29 cellular contexts compared by ENCODE assay signal in genomic region chr1:161089938-161090337, GRCh38. TPM values are rescaled to one million over a fixed set of nuclear protein-coding genes. Genes with fewer than 3 reads are reported as not detected.
A peak's percentile ranks its signal among the peaks of the same experiment; 100 is the strongest.
DNase-seq lines count a peak whose midpoint lies in the region; ATAC-seq and TF ChIP-seq lines count a peak whose summit lies in the region.
"Had no signal": no experiment of that assay in that cellular context is flagged by ENCODE, and none has a peak within 500 bp of the region (broad histone marks: within the 10 kb centered on the region; RNA-seq: fewer than 3 reads in every experiment).

No MANE protein-coding gene starts in this region.

- H3K4me1 ChIP-seq in PC-3 (ENCODE audit: insufficient read depth, low read length) = peaks cover 70% of the 10 kb centered on the region
- no peaks in the 10 kb centered on the region for H3K4me1 ChIP-seq in prostate gland (replicated peaks)
- H3K4me1 ChIP-seq: gastroesophageal sphincter, HAP-1, sigmoid colon had no signal

- BruUV-seq in Calu3 (replicated peaks; lab: Mats Ljungman, UMichigan) (TSS peak; percentile 31), PC-3 (replicated peaks; lab: Mats Ljungman, UMichigan) (no TSS peak)

- no peaks in the 10 kb centered on the region for H3K9me2 ChIP-seq in PC-3 (replicated peaks; ENCODE audit: low read length)

- peaks cover 46% of the 10 kb centered on the region for H3K36me3 Mint-ChIP-seq in Calu3 (ENCODE audit: insufficient read depth, unreplicated experiment)
- H3K36me3 Mint-ChIP-seq in activated T-helper 1 cell treated with anti-CD3 and anti-CD28 coated beads, Interleukin-12 subunit alpha, Interleukin-12 subunit beta, Interleukin-2, Interleukin-4 antibody, amounts not matched to agents 30 ng/mL and 10 ng/mL and 1 ng/mL, durations not matched to agents 14 hours and 24 hours and 36 hours (ENCODE audit: low read depth) = peaks cover 2% of the 10 kb centered on the region
- H3K36me3 Mint-ChIP-seq: activated CD8-positive, alpha-beta memory T cell treated with anti-CD3 and anti-CD28 coated beads, Interleukin-2, amount 10 ng/mL, durations not matched to agents 7 days and 5 days; naive B cell had no signal

- ATAC-seq in PC-3 (no peak), GM19395 (IDR thresholded peaks at IDR 0.05; ENCODE audit: unreplicated experiment) (no peak)
- ATAC-seq: activated CD8-positive, alpha-beta memory T cell treated with anti-CD3 and anti-CD28 coated beads, Interleukin-2, amount 10 ng/mL, durations not matched to agents 7 days and 5 days; activated T-cell treated with anti-CD3 and anti-CD28 coated beads, Interleukin-2, amount 50 U/mL, for 4 hours; gastroesophageal sphincter had no signal

- H3K79me2 ChIP-seq in PC-3 (ENCODE audit: low read length) = peaks cover 26% of the 10 kb centered on the region

- H3K4me3 ChIP-seq in PC-3 (ENCODE audit: low read length) = no peak overlapping the region
- no peak overlapping the region for H3K4me3 ChIP-seq in prostate gland
- H3K4me3 ChIP-seq: BLaER1 treated with 17β-estradiol and CSF1 and Interleukin-3, amounts not matched to agents 10 nM and 100 nM; dorsolateral prefrontal cortex; gastroesophageal sphincter; HAP-1; sigmoid colon had no signal

- H3K9me3 ChIP-seq in PC-3 (ENCODE audit: low read length) (no peaks in the 10 kb centered on the region), prostate gland (no peaks in the 10 kb centered on the region)
- H3K9me3 ChIP-seq: BLaER1 treated with 17β-estradiol and CSF1 and Interleukin-3, amounts not matched to agents 10 nM and 100 nM; gastroesophageal sphincter; HAP-1; sigmoid colon; transverse colon had no signal

- no peak overlapping the region for H3K4me3 Mint-ChIP-seq in Calu3 (ENCODE audit: low read depth, unreplicated experiment)
- no peak overlapping the region for H3K4me3 Mint-ChIP-seq in activated T-helper 1 cell treated with anti-CD3 and anti-CD28 coated beads, Interleukin-12 subunit alpha, Interleukin-12 subunit beta, Interleukin-2, Interleukin-4 antibody, amounts not matched to agents 30 ng/mL and 10 ng/mL and 1 ng/mL, durations not matched to agents 14 hours and 24 hours and 36 hours
- H3K4me3 Mint-ChIP-seq: activated B cell treated with CpG ODN at 0.5 μM for 24 hours; activated CD8-positive, alpha-beta memory T cell treated with anti-CD3 and anti-CD28 coated beads, Interleukin-2, amount 10 ng/mL, durations not matched to agents 7 days and 5 days; activated T-cell treated with anti-CD3 and anti-CD28 coated beads, Interleukin-2, amount 50 U/mL, for 4 hours; naive B cell had no signal

- H2AFZ ChIP-seq in PC-3 (ENCODE audit: low read length) = peak overlapping the region; percentile 41; the same call in 1 of the 2 replicates

- no peak for TF ChIP-seq POLR2A in prostate gland (IDR thresholded peaks at IDR 0.05)

- H4K20me1 ChIP-seq in PC-3 (ENCODE audit: low read length) = no peaks in the 10 kb centered on the region
- H4K20me1 ChIP-seq: BLaER1 treated with 17β-estradiol and CSF1 and Interleukin-3, amounts not matched to agents 10 nM and 100 nM had no signal

- intact Hi-C loops in Calu3 (cut with micrococcal nuclease; ENCODE audit: unreplicated experiment) (no loop called here), PC-3 (cut with micrococcal nuclease) (no loop called here), prostate gland (cut with DNase I) (no loop called here)
- intact Hi-C loops in activated T-helper 1 cell treated with anti-CD3 and anti-CD28 coated beads, Interleukin-12 subunit alpha, Interleukin-12 subunit beta, Interleukin-2, Interleukin-4 antibody, amounts not matched to agents 30 ng/mL and 10 ng/mL and 1 ng/mL, durations not matched to agents 14 hours and 24 hours and 36 hours (cut with micrococcal nuclease) = no loop called here

- no peaks in the 10 kb centered on the region for H3F3A ChIP-seq in PC-3 (ENCODE audit: low read length, unreplicated experiment)

- peak overlapping the region; percentile 71 for H3K27ac Mint-ChIP-seq in Calu3 (ENCODE audit: unreplicated experiment)
- H3K27ac Mint-ChIP-seq in activated T-helper 1 cell treated with anti-CD3 and anti-CD28 coated beads, Interleukin-12 subunit alpha, Interleukin-12 subunit beta, Interleukin-2, Interleukin-4 antibody, amounts not matched to agents 30 ng/mL and 10 ng/mL and 1 ng/mL, durations not matched to agents 14 hours and 24 hours and 36 hours = no peak overlapping the region
- H3K27ac Mint-ChIP-seq: activated B cell treated with CpG ODN at 0.5 μM for 24 hours; activated CD8-positive, alpha-beta memory T cell treated with anti-CD3 and anti-CD28 coated beads, Interleukin-2, amount 10 ng/mL, durations not matched to agents 7 days and 5 days had no signal

- no peaks in the 10 kb centered on the region for H3K36me3 ChIP-seq in PC-3 (ENCODE audit: low read depth, low read length)
- no peaks in the 10 kb centered on the region for H3K36me3 ChIP-seq in prostate gland
- H3K36me3 ChIP-seq: BLaER1 treated with 17β-estradiol and CSF1 and Interleukin-3, amounts not matched to agents 10 nM and 100 nM; brain microvascular endothelial cell; gastroesophageal sphincter; HAP-1; sigmoid colon; transverse colon had no signal

- peaks cover 82% of the 10 kb centered on the region for H3K4me1 Mint-ChIP-seq in Calu3 (ENCODE audit: low read depth, unreplicated experiment)
- H3K4me1 Mint-ChIP-seq in activated T-helper 1 cell treated with anti-CD3 and anti-CD28 coated beads, Interleukin-12 subunit alpha, Interleukin-12 subunit beta, Interleukin-2, Interleukin-4 antibody, amounts not matched to agents 30 ng/mL and 10 ng/mL and 1 ng/mL, durations not matched to agents 14 hours and 24 hours and 36 hours (ENCODE audit: low read depth) = peaks cover 45% of the 10 kb centered on the region
- H3K4me1 Mint-ChIP-seq: naive B cell had no signal

- 0 out of 2 replicates have a peak overlapping the region, but pooled peaks have one; percentile 68 for H3K9ac ChIP-seq in PC-3 (ENCODE audit: low read length)
- H3K9ac ChIP-seq: BLaER1 treated with 17β-estradiol and CSF1 and Interleukin-3, amounts not matched to agents 10 nM and 100 nM had no signal

- WGBS in prostate gland = 96% methylated on average over 5 of the region's 5 CpGs

- H3K27ac ChIP-seq in PC-3 (ENCODE audit: low read length) (peak overlapping the region; percentile 80), prostate gland (peak overlapping the region; percentile 68 to 82)
- H3K27ac ChIP-seq: brain microvascular endothelial cell, dorsolateral prefrontal cortex, gastroesophageal sphincter, sigmoid colon had no signal

- H3K9me3 Mint-ChIP-seq in Calu3 (ENCODE audit: low read depth, unreplicated experiment) = no peaks in the 10 kb centered on the region
- no peaks in the 10 kb centered on the region for H3K9me3 Mint-ChIP-seq in activated T-helper 1 cell treated with anti-CD3 and anti-CD28 coated beads, Interleukin-12 subunit alpha, Interleukin-12 subunit beta, Interleukin-2, Interleukin-4 antibody, amounts not matched to agents 30 ng/mL and 10 ng/mL and 1 ng/mL, durations not matched to agents 14 hours and 24 hours and 36 hours
- H3K9me3 Mint-ChIP-seq: activated B cell treated with CpG ODN at 0.5 μM for 24 hours; activated T-cell treated with anti-CD3 and anti-CD28 coated beads, Interleukin-2, amount 50 U/mL, for 4 hours; naive B cell had no signal

- H3K27me3 ChIP-seq in PC-3 (ENCODE audit: low read length) (no peaks in the 10 kb centered on the region), prostate gland (replicated peaks; ENCODE audit: insufficient read depth) (no peaks in the 10 kb centered on the region)
- H3K27me3 ChIP-seq: BLaER1 treated with 17β-estradiol and CSF1 and Interleukin-3, amounts not matched to agents 10 nM and 100 nM; brain microvascular endothelial cell; sigmoid colon; transverse colon had no signal

- CTCF ChIA-PET in Calu3 (lab: Charles Lee) (interaction anchor here (1.3 to 2.1 kb wide), 4 partner anchors 8 to 69 kb away, joined by 4 to 17 read pairs (median 8); partner anchors contain the start of genes F11R and KLHDC9), PC-3 (lab: Charles Lee) (no interaction called here)

- DNase-seq in Calu3 (no peak), PC-3 (no peak), islet precursor cell (peak; percentile 33), prostate gland (ENCODE audit: low spot score) (no peak), NCI-H510A (lab: John Stamatoyannopoulos, UW) (no peak), KG1 (lab: John Stamatoyannopoulos, UW) (no peak)
- no peak for DNase-seq in activated T-helper 1 cell treated with anti-CD3 and anti-CD28 coated beads, Interleukin-12 subunit alpha, Interleukin-12 subunit beta, Interleukin-2, Interleukin-4 antibody, amounts not matched to agents 30 ng/mL and 10 ng/mL and 1 ng/mL, durations not matched to agents 14 hours and 24 hours and 36 hours (ENCODE audit: low spot score)
- DNase-seq: activated B cell treated with CpG ODN at 0.5 μM for 24 hours; activated CD8-positive, alpha-beta memory T cell treated with anti-CD3 and anti-CD28 coated beads, Interleukin-2, amount 10 ng/mL, durations not matched to agents 7 days and 5 days; activated T-cell treated with anti-CD3 and anti-CD28 coated beads, Interleukin-2, amount 50 U/mL, for 4 hours; amniotic stem cell; brain microvascular endothelial cell; dorsolateral prefrontal cortex; hypothalamus; mesenchymal stem cell; naive B cell; NCI-H1436 treated with DMSO at 0.1 percent for 48 hours; NCI-H82; sigmoid colon; stimulated activated CD4-positive, alpha-beta T cell treated with anti-CD3 and anti-CD28 coated beads, Interleukin-4, amount 100 ng/mL, for 24 hours; SW 1271 had no signal

- TF ChIP-seq CTCF in Calu3 (IDR thresholded peaks at IDR 0.05; ENCODE audit: unreplicated experiment) = no peak
- TF ChIP-seq CTCF in PC-3 (conservative IDR thresholded peaks at IDR 0.05; ENCODE audit: low read depth, low read length) = no peak
- TF ChIP-seq CTCF in prostate gland (IDR thresholded peaks at IDR 0.05) = no peak

- peak overlapping the region; percentile 83 for H3K4me2 ChIP-seq in PC-3 (ENCODE audit: low read length)

- no peaks in the 10 kb centered on the region for H3K27me3 Mint-ChIP-seq in Calu3 (ENCODE audit: unreplicated experiment)
- peaks cover 2% of the 10 kb centered on the region for H3K27me3 Mint-ChIP-seq in activated T-helper 1 cell treated with anti-CD3 and anti-CD28 coated beads, Interleukin-12 subunit alpha, Interleukin-12 subunit beta, Interleukin-2, Interleukin-4 antibody, amounts not matched to agents 30 ng/mL and 10 ng/mL and 1 ng/mL, durations not matched to agents 14 hours and 24 hours and 36 hours (ENCODE audit: insufficient read depth)
- H3K27me3 Mint-ChIP-seq: activated CD8-positive, alpha-beta memory T cell treated with anti-CD3 and anti-CD28 coated beads, Interleukin-2, amount 10 ng/mL, durations not matched to agents 7 days and 5 days had no signal

- POLR2A ChIA-PET in PC-3 (lab: Charles Lee; ENCODE audit: unreplicated experiment) = no interaction called here

RNA-seq across cellular contexts. Expression of gene NECTIN4, which starts 0.6 kb away (rescaled TPM):
- total RNA-seq in Calu3 (2022) = 24.9 and 42.4 TPM in 2 replicates
- 6.8 and 7.0 TPM in 2 replicates for total RNA-seq in PC-3 (2014; rRNA removed)
- 10 to 100 TPM in 1 of 2 donors, 1 to 10 TPM in 1; 9.6 to 18.6 TPM for total RNA-seq in prostate gland
- not detected in 2 replicates for total RNA-seq in activated T-helper 1 cell treated with anti-CD3 and anti-CD28 coated beads, Interleukin-12 subunit alpha, Interleukin-12 subunit beta, Interleukin-2, Interleukin-4 antibody, amounts not matched to agents 30 ng/mL and 10 ng/mL and 1 ng/mL, durations not matched to agents 14 hours and 24 hours and 36 hours
- total RNA-seq: activated B cell treated with CpG ODN at 0.5 μM for 24 hours, RPMI7951, sigmoid colon had no signal

RNA-seq across cellular contexts. Expression of gene KLHDC9, which starts 8.2 kb away (rescaled TPM):
- total RNA-seq in Calu3 (2022) = 5.3 and 7.0 TPM in 2 replicates
- total RNA-seq in PC-3 (2014; rRNA removed) = 3.2 and 3.3 TPM in 2 replicates
- 10 to 100 TPM; 24.8 to 33.3 TPM for total RNA-seq in prostate gland
- total RNA-seq in activated T-helper 1 cell treated with anti-CD3 and anti-CD28 coated beads, Interleukin-12 subunit alpha, Interleukin-12 subunit beta, Interleukin-2, Interleukin-4 antibody, amounts not matched to agents 30 ng/mL and 10 ng/mL and 1 ng/mL, durations not matched to agents 14 hours and 24 hours and 36 hours = not detected in 2 replicates
- total RNA-seq: RPMI7951 had no signal

RNA-seq across cellular contexts. Expression of gene ARHGAP30, which starts 20.2 kb away (rescaled TPM):
- 1.7 and 2.9 TPM in 2 replicates for total RNA-seq in Calu3 (2022)
- total RNA-seq in PC-3 (2014; rRNA removed) = 0.12 and 0.55 TPM in 2 replicates
- 1 to 10 TPM; 3.2 to 5.3 TPM for total RNA-seq in prostate gland
- total RNA-seq in activated T-helper 1 cell treated with anti-CD3 and anti-CD28 coated beads, Interleukin-12 subunit alpha, Interleukin-12 subunit beta, Interleukin-2, Interleukin-4 antibody, amounts not matched to agents 30 ng/mL and 10 ng/mL and 1 ng/mL, durations not matched to agents 14 hours and 24 hours and 36 hours = 149 and 151 TPM in 2 replicates
- total RNA-seq: chondrocyte, fibroblast of lung, RPMI7951 had no signal

RNA-seq across cellular contexts. Expression of gene PFDN2, which starts 27.9 kb away (rescaled TPM):
- total RNA-seq in Calu3 (2022) (121 and 129 TPM in 2 replicates), PC-3 (2014; rRNA removed) (174 and 197 TPM in 2 replicates), prostate gland (10 to 100 TPM; 33.6 to 36.0 TPM)
- 147 and 164 TPM in 2 replicates for total RNA-seq in activated T-helper 1 cell treated with anti-CD3 and anti-CD28 coated beads, Interleukin-12 subunit alpha, Interleukin-12 subunit beta, Interleukin-2, Interleukin-4 antibody, amounts not matched to agents 30 ng/mL and 10 ng/mL and 1 ng/mL, durations not matched to agents 14 hours and 24 hours and 36 hours

RNA-seq across cellular contexts. Expression of gene NIT1, which starts 28.0 kb away (rescaled TPM):
- total RNA-seq in Calu3 (2022) = 49.8 and 52.9 TPM in 2 replicates
- 18.1 and 27.0 TPM in 2 replicates for total RNA-seq in PC-3 (2014; rRNA removed)
- 10 to 100 TPM; 31.1 to 51.7 TPM for total RNA-seq in prostate gland
- 51.3 and 56.3 TPM in 2 replicates for total RNA-seq in activated T-helper 1 cell treated with anti-CD3 and anti-CD28 coated beads, Interleukin-12 subunit alpha, Interleukin-12 subunit beta, Interleukin-2, Interleukin-4 antibody, amounts not matched to agents 30 ng/mL and 10 ng/mL and 1 ng/mL, durations not matched to agents 14 hours and 24 hours and 36 hours

Comparison
In these comparisons a context has a peak if more than half of its experiments do, and no peak if none do; other contexts are left out.
1. RNA of gene ARHGAP30, which starts 20.2 kb away (total RNA-seq): 149 to 151 TPM in activated T-helper 1 cell treated with anti-CD3 and anti-CD28 coated beads, Interleukin-12 subunit alpha, Interleukin-12 subunit beta, Interleukin-2, Interleukin-4 antibody, amounts not matched to agents 30 ng/mL and 10 ng/mL and 1 ng/mL, durations not matched to agents 14 hours and 24 hours and 36 hours; 3.2 to 5.3 TPM in prostate gland, 1.7 to 2.9 TPM in Calu3 and 0.12 to 0.55 TPM in PC-3; every median in the first group is over 10 times any median in the second.